ENCODE assay signal across 20 cellular contexts in the genomic region with DNA sequence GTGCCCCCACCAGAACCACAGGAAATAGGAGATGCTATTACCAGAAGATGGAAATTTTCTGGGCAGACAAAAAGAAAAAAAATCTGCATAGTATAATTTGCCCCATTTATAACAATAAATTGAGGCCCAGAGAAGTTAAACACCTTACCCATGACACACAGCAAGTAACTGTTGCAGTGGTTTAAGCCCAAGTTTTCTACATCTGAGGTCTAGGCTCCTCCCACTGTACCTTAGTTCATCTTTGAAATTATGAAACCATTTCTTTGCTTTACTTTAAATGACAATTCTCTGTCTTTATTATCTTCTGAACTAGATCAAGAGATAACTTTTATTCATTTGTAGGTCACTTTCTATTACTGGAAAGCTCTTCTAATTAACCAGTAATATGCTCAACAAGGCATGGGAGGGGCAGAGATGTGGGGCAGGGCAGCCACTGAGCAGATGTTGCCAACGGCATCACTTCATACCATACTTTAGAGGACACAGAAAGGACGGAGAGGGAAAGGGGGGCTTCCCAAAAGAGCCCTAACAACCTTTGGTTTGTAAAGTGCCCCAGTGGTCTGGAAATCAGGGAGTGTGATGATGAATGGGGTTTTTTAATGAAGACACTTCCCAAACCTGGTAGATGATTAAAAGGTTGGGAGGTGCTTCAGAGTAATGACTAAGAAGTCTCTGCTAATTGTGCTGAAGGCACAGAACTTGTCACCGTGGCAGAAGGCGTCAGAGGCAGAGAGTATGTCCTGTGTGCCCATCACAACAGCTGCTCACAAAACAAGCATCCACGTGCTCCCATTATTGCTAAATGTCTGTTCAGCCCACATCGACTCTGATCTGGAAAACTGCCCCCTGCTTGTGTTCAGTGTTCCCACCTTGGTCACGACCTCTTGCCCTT. TPM values are rescaled to one million over a fixed set of nuclear protein-coding genes. Genes with fewer than 3 reads are reported as not detected.
DNase-seq lines count a peak whose midpoint lies in the region; ATAC-seq, FAIRE-seq and TF ChIP-seq lines count a peak whose summit lies in the region.
"Had no signal": no experiment of that assay in that cellular context is flagged by ENCODE, and none has a peak within 500 bp of the region (broad histone marks: within the 10 kb centered on the region; RNA-seq: fewer than 3 reads in every experiment).

No MANE protein-coding gene starts in this region.

- POLR2A ChIA-PET in HepG2 (lab: Yijun Ruan, JAX), result no interaction called here

- H3K9ac ChIP-seq in HepG2 (ENCODE audit: insufficient read depth, low read depth, low read length), result no peak overlapping the region
- H3K9ac ChIP-seq in mammary epithelial cell (ENCODE audit: insufficient read depth, low read length), result no peak overlapping the region
- H3K9ac ChIP-seq: GM23248 had no signal

- H2AFZ ChIP-seq in HepG2 (ENCODE audit: low read length) (no peak overlapping the region), mammary epithelial cell (ENCODE audit: low read depth, low read length) (no peak overlapping the region)
- H2AFZ ChIP-seq: GM23248 had no signal

- H3K36me3 ChIP-seq in HepG2 (replicated peaks in 1 of 2; ENCODE audit: control insufficient read depth in 1 of 2, insufficient read depth in 2 of 2, low read length in 2 of 2) (no peaks in the 10 kb centered on the region), right lobe of liver (no peaks in the 10 kb centered on the region), mammary epithelial cell (ENCODE audit: insufficient read depth, low read length) (no peaks in the 10 kb centered on the region)

- DNase-seq in activated CD4-positive, alpha-beta T cell treated with anti-CD3 and anti-CD28 coated beads, Interleukin-2, amount 10 ng/mL, durations not matched to agents 24 days and 14 days, result no peak
- DNase-seq in activated CD4-positive, alpha-beta T cell treated with anti-CD3 and anti-CD28 coated beads for 48 hours, result no peak
- DNase-seq in HepG2 (ENCODE audit: low spot score) (no peak), right lobe of liver (no peak), kidney tubule cell (ENCODE audit: low spot score) (peak; percentile 44), GOT3 (lab: John Stamatoyannopoulos, UW) (no peak), Right ventricle myocardium superior (no peak), mammary epithelial cell (no peak)
- DNase-seq: AML-193; C1 segment of cervical spinal cord; CD8-positive, alpha-beta T cell; DND-41; GM23248; HCEC 1CT; NCI-H1105; NCI-H146; NCI-H2029 treated with DMSO at 0.1 percent for 48 hours; NCI-H526 had no signal

- no peak overlapping the region for H3K4me2 ChIP-seq in HepG2 (ENCODE audit: low read depth, low read length)
- H3K4me2 ChIP-seq in mammary epithelial cell (ENCODE audit: insufficient read depth, low read depth, low read length), result no peak overlapping the region

- no peak for TF ChIP-seq EP300 in HepG2 (IDR thresholded peaks at IDR 0.05; ENCODE audit: low read depth in 2 of 2, low read length in 2 of 2)
- no peak for TF ChIP-seq EP300 in HepG2 (CRISPR knock-in tag; IDR thresholded peaks at IDR 0.05; ENCODE audit: borderline replicate concordance)

- intact Hi-C loops in activated CD4-positive, alpha-beta T cell treated with anti-CD3 and anti-CD28 coated beads, Interleukin-2, amount 10 ng/mL, durations not matched to agents 24 days and 14 days (cut with micrococcal nuclease), result no loop called here
- intact Hi-C loops in HepG2 (cut with micrococcal nuclease; ENCODE audit: unreplicated experiment) (no loop called here), right lobe of liver (cut with DNase I) (no loop called here), Right ventricle myocardium superior (cut with DNase I) (no loop called here), mammary epithelial cell (cut with micrococcal nuclease) (no loop called here)

- H3K4me3 Mint-ChIP-seq in activated CD4-positive, alpha-beta T cell treated with anti-CD3 and anti-CD28 coated beads, Interleukin-2, amount 10 ng/mL, durations not matched to agents 24 days and 14 days, result no peak overlapping the region
- H3K4me3 Mint-ChIP-seq: CD8-positive, alpha-beta T cell had no signal

- TF ChIP-seq POLR2A in HepG2 (IDR thresholded peaks at IDR 0.05; ENCODE audit: insufficient read depth in 1 of 2, low read depth in 2 of 2, low read length in 2 of 2) (no peak), right lobe of liver (IDR thresholded peaks at IDR 0.05) (no peak)

- dilution Hi-C loops in mammary epithelial cell (cut with HindIII; ENCODE audit: low sequenced_read_pairs), result no loop called here

- H3K4me3 ChIP-seq in HepG2 (replicated peaks in 1 of 3; ENCODE audit: insufficient read depth in 1 of 3, low read depth in 2 of 3, low read length in 3 of 3) (no peak overlapping the region), right lobe of liver (no peak overlapping the region), mammary epithelial cell (replicated peaks in 1 of 3; ENCODE audit: insufficient read depth in 1 of 3, low read depth in 2 of 3, low read length in 3 of 3) (no peak overlapping the region)
- H3K4me3 ChIP-seq: GM23248 had no signal

- CTCF ChIA-PET in HepG2 (lab: Yijun Ruan, JAX; ENCODE audit: low intra/inter-chr PET ratio, low total read pairs) (no interaction called here), mammary epithelial cell (lab: Charles Lee; ENCODE audit: low non-redundant PET) (no interaction called here)

- WGBS in HepG2 (ENCODE audit: low lambda C conversion rate), result 19% methylated on average over 7 of the region's 7 CpGs
- 67% methylated on average over 7 of the region's 7 CpGs for WGBS in right lobe of liver (ENCODE audit: insufficient coverage, low coverage, low lambda C conversion rate, missing lambda C conversion rate)
- WGBS in mammary epithelial cell (ENCODE audit: low coverage, missing lambda C conversion rate), result 87% methylated on average over 7 of the region's 7 CpGs

- no peaks in the 10 kb centered on the region for H3K4me1 Mint-ChIP-seq in activated CD4-positive, alpha-beta T cell treated with anti-CD3 and anti-CD28 coated beads, Interleukin-2, amount 10 ng/mL, durations not matched to agents 24 days and 14 days

- H3K36me3 Mint-ChIP-seq in activated CD4-positive, alpha-beta T cell treated with anti-CD3 and anti-CD28 coated beads, Interleukin-2, amount 10 ng/mL, durations not matched to agents 24 days and 14 days (ENCODE audit: low read depth), result no peaks in the 10 kb centered on the region
- H3K36me3 Mint-ChIP-seq: CD8-positive, alpha-beta T cell had no signal

- ATAC-seq in HepG2, result no peak; the same call in 2 of the 3 replicates
- no peak for ATAC-seq in right lobe of liver
- no peak for ATAC-seq in Right ventricle myocardium superior (ENCODE audit: poor library complexity)
- ATAC-seq: CD8-positive, alpha-beta T cell; Right ventricle myocardium inferior had no signal

- no peak for TF ChIP-seq RAD21 in HepG2 (CRISPR knock-in tag; IDR thresholded peaks at IDR 0.05)

- in situ Hi-C loops in HepG2 (cut with HindIII; ENCODE audit: extremely low pct_ligation_motif_present, low pct_unique_long_range_greater_than_20kb), result no loop called here
- in situ Hi-C loops in mammary epithelial cell (cut with MboI; ENCODE audit: low sequenced_read_pairs in 2 of 2), result no loop called here

- no peaks in the 10 kb centered on the region for H3K27me3 Mint-ChIP-seq in activated CD4-positive, alpha-beta T cell treated with anti-CD3 and anti-CD28 coated beads, Interleukin-2, amount 10 ng/mL, durations not matched to agents 24 days and 14 days

- H3K4me1 ChIP-seq in HepG2 (ENCODE audit: insufficient read depth, low read length) (peaks cover 9% of the 10 kb centered on the region), right lobe of liver (no peaks in the 10 kb centered on the region), mammary epithelial cell (ENCODE audit: insufficient read depth, low read length) (no peaks in the 10 kb centered on the region)

- BruUV-seq in HepG2 (replicated peaks; lab: Mats Ljungman, UMichigan) (no TSS peak), mammary epithelial cell (replicated peaks; lab: Mats Ljungman, UMichigan) (no TSS peak)

- H3K79me2 ChIP-seq in HepG2 (ENCODE audit: insufficient read depth, low read length) (no peaks in the 10 kb centered on the region), mammary epithelial cell (ENCODE audit: insufficient read depth, low read length) (no peaks in the 10 kb centered on the region)

- TF ChIP-seq CTCF in HepG2 (CRISPR knock-in tag; IDR thresholded peaks at IDR 0.05) (no peak), right lobe of liver (IDR thresholded peaks at IDR 0.05) (no peak), mammary epithelial cell (conservative IDR thresholded peaks at IDR 0.05 in 1 of 2, IDR thresholded peaks at IDR 0.05 in 1 of 2; ENCODE audit: extremely low read depth in 1 of 2, insufficient read depth in 1 of 2, low read depth in 1 of 2, low read length in 2 of 2) (no peak)

- H3K27ac ChIP-seq in HepG2 (ENCODE audit: extremely low read length, insufficient read depth, low read length), result no peak overlapping the region
- H3K27ac ChIP-seq in right lobe of liver, result no peak overlapping the region
- no peak overlapping the region for H3K27ac ChIP-seq in mammary epithelial cell (ENCODE audit: insufficient read depth, low read depth, low read length)
- H3K27ac ChIP-seq: GM23248 had no signal

- peaks cover 0 to 4% of the 10 kb centered on the region in 2 experiments; a peak in 2 of 5 replicates for H3K27me3 ChIP-seq in HepG2 (ENCODE audit: control insufficient read depth in 1 of 2, insufficient read depth in 2 of 2, low read length in 2 of 2)
- no peaks in the 10 kb centered on the region for H3K27me3 ChIP-seq in right lobe of liver
- peaks cover 3% of the 10 kb centered on the region for H3K27me3 ChIP-seq in mammary epithelial cell (ENCODE audit: insufficient read depth, low read length)

- FAIRE-seq in HepG2 (lab: Jason Lieb, UNC), result no peak
- FAIRE-seq: GM12892 had no signal

- H4K20me1 ChIP-seq in HepG2 (ENCODE audit: insufficient read depth, low read length) (no peaks in the 10 kb centered on the region), mammary epithelial cell (ENCODE audit: insufficient read depth, low read length) (no peaks in the 10 kb centered on the region)

- H3K27ac Mint-ChIP-seq in activated CD4-positive, alpha-beta T cell treated with anti-CD3 and anti-CD28 coated beads, Interleukin-2, amount 10 ng/mL, durations not matched to agents 24 days and 14 days, result peak overlapping the region; percentile 25
- H3K27ac Mint-ChIP-seq: CD8-positive, alpha-beta T cell had no signal

- H3K9me3 ChIP-seq in HepG2 (ENCODE audit: low read length) (no peaks in the 10 kb centered on the region), right lobe of liver (no peaks in the 10 kb centered on the region), mammary epithelial cell (replicated peaks; ENCODE audit: insufficient read depth, low read length) (no peaks in the 10 kb centered on the region)

- H3K9me3 Mint-ChIP-seq in activated CD4-positive, alpha-beta T cell treated with anti-CD3 and anti-CD28 coated beads, Interleukin-2, amount 10 ng/mL, durations not matched to agents 24 days and 14 days, result no peaks in the 10 kb centered on the region
- H3K9me3 Mint-ChIP-seq: CD8-positive, alpha-beta T cell had no signal

RNA-seq across cellular contexts. Expression of a gene that starts 59.4 kb away (rescaled TPM):
- total RNA-seq in activated CD4-positive, alpha-beta T cell treated with anti-CD3 and anti-CD28 coated beads, Interleukin-2, amount 10 ng/mL, durations not matched to agents 24 days and 14 days, result 61.0 and 62.0 TPM in 2 replicates
- total RNA-seq in HepG2 (2016; rRNA removed; fragmentation: Illumina TruSeq; extraction: Trizol) (6.1 and 13.2 TPM in 2 replicates), right lobe of liver (1 to 10 TPM; 4.2 to 8.7 (median 5.4) TPM), Right ventricle myocardium superior (6.4 TPM), mammary epithelial cell (10 to 100 TPM; 11.0 to 12.4 TPM)
- 1.0 and 1.2 TPM in 2 replicates for total RNA-seq in HepG2 (2016; cell fraction: cytosol; rRNA removed; fragmentation: Illumina TruSeq; extraction: Trizol; ENCODE audit: low read depth)
- 6.3 and 12.2 TPM in 2 replicates for total RNA-seq in HepG2 (2016; cell fraction: insoluble cytoplasmic fraction; rRNA removed; fragmentation: Illumina TruSeq; extraction: Trizol)
- total RNA-seq in HepG2 (2016; cell fraction: membrane; rRNA removed; fragmentation: Illumina TruSeq; extraction: Trizol), result 7.7 and 7.8 TPM in 2 replicates
- total RNA-seq in HepG2 (2016; cell fraction: nucleus; rRNA removed; fragmentation: Illumina TruSeq; extraction: Trizol), result 8.8 and 10.1 TPM in 2 replicates
- polyA plus RNA-seq in HepG2 (2011; rRNA removed) (8.0 and 10.7 TPM in 2 replicates), mammary epithelial cell (5.2 TPM)
- polyA plus RNA-seq in HepG2 (2011; cell fraction: cytosol; rRNA removed), result 4.9 and 7.5 TPM in 2 replicates
- 5.2 and 6.1 TPM in 2 replicates for polyA plus RNA-seq in HepG2 (2011; cell fraction: nucleus; rRNA removed)
- 15.4 and 18.6 TPM in 2 replicates for polyA plus RNA-seq in HepG2 (2012)
- polyA plus RNA-seq in HepG2 (2016; cell fraction: cytosol; fragmentation: Illumina TruSeq; extraction: Trizol; ENCODE audit: low read depth), result 1.4 TPM in 2 replicates
- polyA plus RNA-seq in HepG2 (2016; cell fraction: insoluble cytoplasmic fraction; fragmentation: Illumina TruSeq; extraction: Trizol; ENCODE audit: low read depth), result 16.6 TPM in 2 replicates
- polyA plus RNA-seq in HepG2 (2016; cell fraction: membrane; fragmentation: Illumina TruSeq; extraction: Trizol; ENCODE audit: low read depth), result 6.0 and 6.1 TPM in 2 replicates
- 13.8 and 14.7 TPM in 2 replicates for polyA plus RNA-seq in HepG2 (2016; cell fraction: nucleus; fragmentation: Illumina TruSeq; extraction: Trizol; ENCODE audit: insufficient read depth, low read depth)
- 2.2 and 5.2 TPM in 2 replicates for polyA minus RNA-seq in HepG2 (2011; rRNA and poly(A)+ RNA removed; ENCODE audit: low replicate concordance)
- polyA minus RNA-seq in HepG2 (2011; cell fraction: cytosol; rRNA and poly(A)+ RNA removed), result 13.5 and 13.7 TPM in 2 replicates
- polyA minus RNA-seq in HepG2 (2011; cell fraction: nucleus; rRNA and poly(A)+ RNA removed), result 17.0 and 23.4 TPM in 2 replicates
- 5.3 TPM for polyA minus RNA-seq in mammary epithelial cell
